Comparison of ENCODE assay signal across 1 cellular context in the genomic region with DNA sequence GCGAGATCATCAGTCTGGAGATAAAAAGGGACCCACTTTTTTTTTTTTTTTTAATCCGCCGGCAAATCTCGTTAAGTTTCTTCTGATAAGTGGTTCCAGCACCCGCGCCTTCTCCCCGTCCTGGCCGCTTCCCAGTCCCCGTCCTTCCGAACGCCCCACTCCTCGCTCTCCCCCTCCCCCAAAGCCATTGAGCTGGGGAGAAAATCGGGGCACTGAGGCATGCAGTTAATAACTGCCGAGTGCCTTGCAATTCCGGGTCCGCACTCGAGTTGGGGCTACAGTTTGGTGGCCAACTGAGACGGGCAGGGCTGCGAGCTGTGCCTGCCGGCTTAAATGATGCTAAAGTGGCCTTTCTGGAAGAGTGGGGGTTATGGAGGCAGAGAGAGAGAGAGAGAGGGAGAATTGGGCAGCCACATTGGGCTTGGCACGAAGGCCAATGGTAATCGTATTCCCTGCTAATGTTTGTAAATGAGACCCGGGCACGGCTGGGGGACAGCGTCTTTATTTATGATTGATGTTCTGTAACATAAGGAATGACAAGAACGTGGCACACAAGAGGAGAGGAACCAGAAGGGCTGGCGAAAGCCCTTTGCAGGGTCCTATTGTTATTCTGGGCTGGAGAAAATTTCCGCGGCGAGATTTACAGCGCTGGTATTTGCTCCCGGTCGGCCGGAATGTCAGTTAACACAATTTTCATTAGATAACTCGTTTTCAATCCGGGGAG.
TF ChIP-seq lines count a peak whose summit lies in the region.

No MANE protein-coding gene starts in this region.

TF ChIP-seq in HEK293, 187 proteins besides CTCF, POLR2A, EP300 and RAD21 (continued from another document):
- TF ChIP-seq, protein P1, sequence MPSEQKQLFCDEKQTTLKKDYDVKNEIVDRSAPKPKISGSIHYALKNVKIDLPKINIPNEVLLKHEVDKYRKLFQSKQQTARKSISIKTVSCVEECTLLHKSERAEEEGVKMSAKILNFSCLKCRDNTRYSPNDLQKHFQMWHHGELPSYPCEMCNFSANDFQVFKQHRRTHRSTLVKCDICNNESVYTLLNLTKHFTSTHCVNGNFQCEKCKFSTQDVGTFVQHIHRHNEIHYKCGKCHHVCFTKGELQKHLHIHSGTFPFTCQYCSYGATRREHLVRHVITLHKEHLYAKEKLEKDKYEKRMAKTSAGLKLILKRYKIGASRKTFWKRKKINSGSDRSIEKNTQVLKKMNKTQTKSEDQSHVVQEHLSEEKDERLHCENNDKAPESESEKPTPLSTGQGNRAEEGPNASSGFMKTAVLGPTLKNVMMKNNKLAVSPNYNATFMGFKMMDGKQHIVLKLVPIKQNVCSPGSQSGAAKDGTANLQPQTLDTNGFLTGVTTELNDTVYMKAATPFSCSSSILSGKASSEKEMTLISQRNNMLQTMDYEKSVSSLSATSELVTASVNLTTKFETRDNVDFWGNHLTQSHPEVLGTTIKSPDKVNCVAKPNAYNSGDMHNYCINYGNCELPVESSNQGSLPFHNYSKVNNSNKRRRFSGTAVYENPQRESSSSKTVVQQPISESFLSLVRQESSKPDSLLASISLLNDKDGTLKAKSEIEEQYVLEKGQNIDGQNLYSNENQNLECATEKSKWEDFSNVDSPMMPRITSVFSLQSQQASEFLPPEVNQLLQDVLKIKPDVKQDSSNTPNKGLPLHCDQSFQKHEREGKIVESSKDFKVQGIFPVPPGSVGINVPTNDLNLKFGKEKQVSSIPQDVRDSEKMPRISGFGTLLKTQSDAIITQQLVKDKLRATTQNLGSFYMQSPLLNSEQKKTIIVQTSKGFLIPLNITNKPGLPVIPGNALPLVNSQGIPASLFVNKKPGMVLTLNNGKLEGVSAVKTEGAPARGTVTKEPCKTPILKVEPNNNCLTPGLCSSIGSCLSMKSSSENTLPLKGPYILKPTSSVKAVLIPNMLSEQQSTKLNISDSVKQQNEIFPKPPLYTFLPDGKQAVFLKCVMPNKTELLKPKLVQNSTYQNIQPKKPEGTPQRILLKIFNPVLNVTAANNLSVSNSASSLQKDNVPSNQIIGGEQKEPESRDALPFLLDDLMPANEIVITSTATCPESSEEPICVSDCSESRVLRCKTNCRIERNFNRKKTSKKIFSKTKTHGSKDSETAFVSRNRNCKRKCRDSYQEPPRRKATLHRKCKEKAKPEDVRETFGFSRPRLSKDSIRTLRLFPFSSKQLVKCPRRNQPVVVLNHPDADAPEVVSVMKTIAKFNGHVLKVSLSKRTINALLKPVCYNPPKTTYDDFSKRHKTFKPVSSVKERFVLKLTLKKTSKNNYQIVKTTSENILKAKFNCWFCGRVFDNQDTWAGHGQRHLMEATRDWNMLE (tag by site-specific recombination; conservative IDR thresholded peaks at IDR 0.05; ENCODE audit: low read depth) = no peak
- TF ChIP-seq, protein P2, sequence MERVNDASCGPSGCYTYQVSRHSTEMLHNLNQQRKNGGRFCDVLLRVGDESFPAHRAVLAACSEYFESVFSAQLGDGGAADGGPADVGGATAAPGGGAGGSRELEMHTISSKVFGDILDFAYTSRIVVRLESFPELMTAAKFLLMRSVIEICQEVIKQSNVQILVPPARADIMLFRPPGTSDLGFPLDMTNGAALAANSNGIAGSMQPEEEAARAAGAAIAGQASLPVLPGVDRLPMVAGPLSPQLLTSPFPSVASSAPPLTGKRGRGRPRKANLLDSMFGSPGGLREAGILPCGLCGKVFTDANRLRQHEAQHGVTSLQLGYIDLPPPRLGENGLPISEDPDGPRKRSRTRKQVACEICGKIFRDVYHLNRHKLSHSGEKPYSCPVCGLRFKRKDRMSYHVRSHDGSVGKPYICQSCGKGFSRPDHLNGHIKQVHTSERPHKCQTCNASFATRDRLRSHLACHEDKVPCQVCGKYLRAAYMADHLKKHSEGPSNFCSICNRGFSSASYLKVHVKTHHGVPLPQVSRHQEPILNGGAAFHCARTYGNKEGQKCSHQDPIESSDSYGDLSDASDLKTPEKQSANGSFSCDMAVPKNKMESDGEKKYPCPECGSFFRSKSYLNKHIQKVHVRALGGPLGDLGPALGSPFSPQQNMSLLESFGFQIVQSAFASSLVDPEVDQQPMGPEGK (tag by site-specific recombination; IDR thresholded peaks at IDR 0.05) = peak; percentile 65
- TF ChIP-seq ZNF658 (tag by site-specific recombination; IDR thresholded peaks at IDR 0.05) (no peak), SP7 (tag by site-specific recombination; IDR thresholded peaks at IDR 0.05) (peak; percentile 64), KLF16 (tag by site-specific recombination; IDR thresholded peaks at IDR 0.05) (no peak), ZNF596 (tag by site-specific recombination; IDR thresholded peaks at IDR 0.05) (no peak; the same call in 1 of the 2 replicates), ZNF555 (tag by site-specific recombination; conservative IDR thresholded peaks at IDR 0.05) (no peak), ZXDB (tag by site-specific recombination; IDR thresholded peaks at IDR 0.05) (no peak), BCL11B (tag by site-specific recombination; IDR thresholded peaks at IDR 0.05; ENCODE audit: low read depth) (no peak), ZNF48 (tag by site-specific recombination; IDR thresholded peaks at IDR 0.05) (no peak), KLF9 (tag by site-specific recombination; IDR thresholded peaks at IDR 0.05; ENCODE audit: low read depth) (no peak), PRDM1 (tag by site-specific recombination; IDR thresholded peaks at IDR 0.05) (no peak), ZFP41 (tag by site-specific recombination; IDR thresholded peaks at IDR 0.05; ENCODE audit: borderline replicate concordance) (no peak), IKZF3 (tag by site-specific recombination; IDR thresholded peaks at IDR 0.05) (no peak), ZNF2 (tag by site-specific recombination; IDR thresholded peaks at IDR 0.05) (peak; percentile 42; the same call in 1 of the 2 replicates), ZNF24 (tag by site-specific recombination; IDR thresholded peaks at IDR 0.05) (no peak), ZNF791 (tag by site-specific recombination; IDR thresholded peaks at IDR 0.05) (no peak), ZNF23 (tag by site-specific recombination; IDR thresholded peaks at IDR 0.05; ENCODE audit: borderline replicate concordance) (no peak), YY2 (tag by site-specific recombination; IDR thresholded peaks at IDR 0.05) (peak; percentile 40; the same call in 1 of the 2 replicates), GLIS1 (tag by site-specific recombination; IDR thresholded peaks at IDR 0.05) (no peak; the same call in 1 of the 2 replicates), ZNF112 (tag by site-specific recombination; IDR thresholded peaks at IDR 0.05) (no peak), ZBTB8A (tag by site-specific recombination; IDR thresholded peaks at IDR 0.05) (peak; percentile 82), KLF10 (tag by site-specific recombination; IDR thresholded peaks at IDR 0.05) (no peak), ZNF548 (tag by site-specific recombination; IDR thresholded peaks at IDR 0.05) (no peak), ZEB2 (tag by site-specific recombination; IDR thresholded peaks at IDR 0.05) (0 out of 2 replicates have a peak, but pooled peaks have one; percentile 16)
- TF ChIP-seq, protein P3, sequence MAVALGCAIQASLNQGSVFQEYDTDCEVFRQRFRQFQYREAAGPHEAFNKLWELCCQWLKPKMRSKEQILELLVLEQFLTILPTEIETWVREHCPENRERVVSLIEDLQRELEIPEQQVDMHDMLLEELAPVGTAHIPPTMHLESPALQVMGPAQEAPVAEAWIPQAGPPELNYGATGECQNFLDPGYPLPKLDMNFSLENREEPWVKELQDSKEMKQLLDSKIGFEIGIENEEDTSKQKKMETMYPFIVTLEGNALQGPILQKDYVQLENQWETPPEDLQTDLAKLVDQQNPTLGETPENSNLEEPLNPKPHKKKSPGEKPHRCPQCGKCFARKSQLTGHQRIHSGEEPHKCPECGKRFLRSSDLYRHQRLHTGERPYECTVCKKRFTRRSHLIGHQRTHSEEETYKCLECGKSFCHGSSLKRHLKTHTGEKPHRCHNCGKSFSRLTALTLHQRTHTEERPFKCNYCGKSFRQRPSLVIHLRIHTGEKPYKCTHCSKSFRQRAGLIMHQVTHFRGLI (tag by site-specific recombination; IDR thresholded peaks at IDR 0.05) = 0 out of 2 replicates have a peak, but pooled peaks have one; percentile 27
- TF ChIP-seq, protein P4, sequence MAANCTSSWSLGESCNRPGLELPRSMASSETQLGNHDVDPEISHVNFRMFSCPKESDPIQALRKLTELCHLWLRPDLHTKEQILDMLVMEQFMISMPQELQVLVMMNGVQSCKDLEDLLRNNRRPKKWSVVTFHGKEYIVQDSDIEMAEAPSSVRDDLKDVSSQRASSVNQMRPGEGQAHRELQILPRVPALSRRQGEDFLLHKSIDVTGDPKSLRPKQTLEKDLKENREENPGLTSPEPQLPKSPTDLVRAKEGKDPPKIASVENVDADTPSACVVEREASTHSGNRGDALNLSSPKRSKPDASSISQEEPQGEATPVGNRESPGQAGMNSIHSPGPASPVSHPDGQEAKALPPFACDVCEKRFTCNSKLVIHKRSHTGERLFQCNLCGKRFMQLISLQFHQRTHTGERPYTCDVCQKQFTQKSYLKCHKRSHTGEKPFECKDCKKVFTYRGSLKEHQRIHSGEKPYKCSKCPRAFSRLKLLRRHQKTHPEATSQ (tag by site-specific recombination; IDR thresholded peaks at IDR 0.05) = no peak
- TF ChIP-seq, protein P5, sequence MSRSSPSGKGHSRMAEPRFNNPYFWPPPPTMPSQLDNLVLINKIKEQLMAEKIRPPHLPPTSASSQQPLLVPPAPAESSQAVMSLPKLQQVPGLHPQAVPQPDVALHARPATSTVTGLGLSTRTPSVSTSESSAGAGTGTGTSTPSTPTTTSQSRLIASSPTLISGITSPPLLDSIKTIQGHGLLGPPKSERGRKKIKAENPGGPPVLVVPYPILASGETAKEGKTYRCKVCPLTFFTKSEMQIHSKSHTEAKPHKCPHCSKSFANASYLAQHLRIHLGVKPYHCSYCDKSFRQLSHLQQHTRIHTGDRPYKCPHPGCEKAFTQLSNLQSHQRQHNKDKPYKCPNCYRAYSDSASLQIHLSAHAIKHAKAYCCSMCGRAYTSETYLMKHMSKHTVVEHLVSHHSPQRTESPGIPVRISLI (tag by site-specific recombination; IDR thresholded peaks at IDR 0.05) = peak; percentile 63; the same call in 1 of the 2 replicates
- TF ChIP-seq, protein P6, sequence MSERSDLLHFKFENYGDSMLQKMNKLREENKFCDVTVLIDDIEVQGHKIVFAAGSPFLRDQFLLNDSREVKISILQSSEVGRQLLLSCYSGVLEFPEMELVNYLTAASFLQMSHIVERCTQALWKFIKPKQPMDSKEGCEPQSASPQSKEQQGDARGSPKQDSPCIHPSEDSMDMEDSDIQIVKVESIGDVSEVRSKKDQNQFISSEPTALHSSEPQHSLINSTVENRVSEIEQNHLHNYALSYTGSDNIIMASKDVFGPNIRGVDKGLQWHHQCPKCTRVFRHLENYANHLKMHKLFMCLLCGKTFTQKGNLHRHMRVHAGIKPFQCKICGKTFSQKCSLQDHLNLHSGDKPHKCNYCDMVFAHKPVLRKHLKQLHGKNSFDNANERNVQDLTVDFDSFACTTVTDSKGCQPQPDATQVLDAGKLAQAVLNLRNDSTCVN (tag by site-specific recombination; optimal IDR thresholded peaks at IDR 0.05) = peak; percentile 2
- TF ChIP-seq, protein P7, sequence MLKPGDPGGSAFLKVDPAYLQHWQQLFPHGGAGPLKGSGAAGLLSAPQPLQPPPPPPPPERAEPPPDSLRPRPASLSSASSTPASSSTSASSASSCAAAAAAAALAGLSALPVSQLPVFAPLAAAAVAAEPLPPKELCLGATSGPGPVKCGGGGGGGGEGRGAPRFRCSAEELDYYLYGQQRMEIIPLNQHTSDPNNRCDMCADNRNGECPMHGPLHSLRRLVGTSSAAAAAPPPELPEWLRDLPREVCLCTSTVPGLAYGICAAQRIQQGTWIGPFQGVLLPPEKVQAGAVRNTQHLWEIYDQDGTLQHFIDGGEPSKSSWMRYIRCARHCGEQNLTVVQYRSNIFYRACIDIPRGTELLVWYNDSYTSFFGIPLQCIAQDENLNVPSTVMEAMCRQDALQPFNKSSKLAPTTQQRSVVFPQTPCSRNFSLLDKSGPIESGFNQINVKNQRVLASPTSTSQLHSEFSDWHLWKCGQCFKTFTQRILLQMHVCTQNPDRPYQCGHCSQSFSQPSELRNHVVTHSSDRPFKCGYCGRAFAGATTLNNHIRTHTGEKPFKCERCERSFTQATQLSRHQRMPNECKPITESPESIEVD (tag by site-specific recombination; IDR thresholded peaks at IDR 0.05) = 0 out of 2 replicates have a peak, but pooled peaks have one; percentile 9
- TF ChIP-seq, protein P8, sequence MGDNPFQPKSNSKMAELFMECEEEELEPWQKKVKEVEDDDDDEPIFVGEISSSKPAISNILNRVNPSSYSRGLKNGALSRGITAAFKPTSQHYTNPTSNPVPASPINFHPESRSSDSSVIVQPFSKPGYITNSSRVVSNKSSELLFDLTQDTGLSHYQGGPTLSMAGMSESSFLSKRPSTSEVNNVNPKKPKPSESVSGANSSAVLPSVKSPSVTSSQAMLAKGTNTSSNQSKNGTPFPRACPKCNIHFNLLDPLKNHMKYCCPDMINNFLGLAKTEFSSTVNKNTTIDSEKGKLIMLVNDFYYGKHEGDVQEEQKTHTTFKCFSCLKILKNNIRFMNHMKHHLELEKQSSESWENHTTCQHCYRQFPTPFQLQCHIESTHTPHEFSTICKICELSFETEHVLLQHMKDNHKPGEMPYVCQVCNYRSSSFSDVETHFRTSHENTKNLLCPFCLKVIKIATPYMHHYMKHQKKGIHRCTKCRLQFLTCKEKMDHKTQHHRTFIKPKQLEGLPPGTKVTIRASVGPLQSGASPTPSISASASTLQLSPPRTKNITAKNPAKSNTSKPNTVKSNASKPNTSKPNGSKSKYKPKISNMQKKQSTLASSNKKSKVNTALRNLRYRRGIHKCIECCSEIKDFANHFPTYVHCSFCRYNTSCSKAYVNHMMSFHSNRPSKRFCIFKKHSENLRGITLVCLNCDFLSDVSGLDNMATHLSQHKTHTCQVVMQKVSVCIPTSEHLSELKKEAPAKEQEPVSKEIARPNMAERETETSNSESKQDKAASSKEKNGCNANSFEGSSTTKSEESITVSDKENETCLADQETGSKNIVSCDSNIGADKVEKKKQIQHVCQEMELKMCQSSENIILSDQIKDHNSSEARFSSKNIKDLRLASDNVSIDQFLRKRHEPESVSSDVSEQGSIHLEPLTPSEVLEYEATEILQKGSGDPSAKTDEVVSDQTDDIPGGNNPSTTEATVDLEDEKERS (tag by site-specific recombination; IDR thresholded peaks at IDR 0.05) = no peak
TF ChIP-seq in HEK293: peak in this region for 14.
